Comparison of ENCODE assay signal across 20 cellular contexts in genomic region chr13:71148391-71148790, GRCh38.
"Had no signal": no experiment of that assay in that cellular context is flagged by ENCODE, and none has a peak within 500 bp of the region (broad histone marks: within the 10 kb centered on the region; RNA-seq: fewer than 3 reads in every experiment).

No MANE protein-coding gene starts in this region.

- H3K36me3 ChIP-seq: cardiac muscle cell, esophagus squamous epithelium, heart right ventricle, left lung, upper lobe of right lung had no signal

- H3K9me3 ChIP-seq: esophagus squamous epithelium, heart right ventricle, left lung, upper lobe of right lung had no signal

- ATAC-seq: activated CD8-positive, alpha-beta T cell treated with anti-CD3 and anti-CD28 coated beads for 36 hours; activated T-helper 17 cell treated with anti-CD3 and anti-CD28 coated beads, Interleukin-2, amount 50 U/mL, for 72 hours; heart right ventricle; left lung; upper lobe of right lung had no signal

- H3K4me1 ChIP-seq: esophagus squamous epithelium, heart right ventricle, left lung, upper lobe of right lung had no signal

- H3K27me3 ChIP-seq: cardiac muscle cell, esophagus squamous epithelium, heart right ventricle, left lung, upper lobe of right lung had no signal

- H3K4me3 ChIP-seq: cardiac muscle cell, esophagus squamous epithelium, heart right ventricle, left lung, upper lobe of right lung had no signal

- H3K27ac ChIP-seq: cardiac muscle cell, esophagus squamous epithelium, heart right ventricle, left lung, upper lobe of right lung had no signal

- DNase-seq: activated B cell treated with CpG ODN at 0.5 μM for 24 hours; activated CD4-positive, alpha-beta T cell treated with anti-CD3 and anti-CD28 coated beads for 48 hours; activated CD8-positive, alpha-beta T cell treated with anti-CD3 and anti-CD28 coated beads for 36 hours; activated naive CD4-positive, alpha-beta T cell; activated naive CD8-positive, alpha-beta T cell treated with anti-CD3 and anti-CD28 coated beads for 36 hours; activated T-cell treated with anti-CD3 and anti-CD28 coated beads, Interleukin-2, amount 50 U/mL, for 1 hour; amniotic stem cell; effector CD8-positive, alpha-beta T cell; esophagus squamous epithelium; heart right ventricle; left lung; occipital lobe; posterior cingulate gyrus; stimulated activated CD4-positive, alpha-beta T cell treated with anti-CD3 and anti-CD28 coated beads, Interleukin-12 subunit alpha, Interleukin-12 subunit beta, amount 100 ng/mL, for 4 hours; stimulated activated CD4-positive, alpha-beta T cell treated with anti-CD3 and anti-CD28 coated beads, Interleukin-1b, Interleukin-23, amount 100 ng/mL, for 48 hours; stimulated activated CD8-positive, alpha-beta memory T cell treated with anti-CD3 and anti-CD28 coated beads, Interleukin-4, amount 100 ng/mL, for 48 hours; stimulated activated naive CD4-positive, alpha-beta T cell; upper lobe of right lung had no signal
